Comparison of ENCODE assay signal across 6 cellular contexts in the genomic region with DNA sequence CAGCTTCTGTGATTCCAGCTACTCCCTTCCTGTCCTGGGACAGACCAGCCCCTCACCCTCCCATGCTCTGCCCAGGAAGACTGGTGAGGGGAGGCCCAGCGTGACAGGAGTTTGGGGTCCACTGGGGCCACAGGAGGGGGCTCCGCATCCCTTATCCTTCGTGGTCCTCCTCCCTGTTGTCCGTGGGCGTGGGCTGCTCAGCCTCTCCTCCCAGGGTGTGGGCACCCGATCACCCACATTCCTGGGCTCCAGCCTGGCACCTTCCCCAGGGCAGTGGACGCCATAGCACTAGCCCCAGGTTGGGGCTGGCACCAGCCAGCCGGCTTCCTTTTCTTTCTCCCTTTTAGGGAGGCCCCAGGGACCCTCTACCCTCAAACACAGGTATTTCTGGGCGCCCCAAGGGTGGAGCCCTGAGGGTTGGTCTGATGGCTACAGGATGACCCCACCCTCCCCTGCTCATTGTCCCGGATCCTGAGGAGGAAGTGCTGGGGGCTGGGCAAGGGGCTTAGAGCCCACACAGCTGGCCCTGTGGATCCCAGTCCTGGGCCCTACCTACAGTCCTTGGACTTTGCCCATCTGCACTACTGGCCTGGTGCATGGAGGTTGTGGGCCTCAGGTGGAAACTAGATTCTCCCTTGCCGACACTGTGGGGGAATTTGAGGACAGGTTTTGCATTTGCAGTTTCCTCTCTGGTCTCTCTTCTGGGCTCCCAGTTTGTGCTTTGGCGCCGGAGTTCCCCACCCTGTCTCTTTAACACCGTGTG. TPM values are rescaled to one million over a fixed set of nuclear protein-coding genes. Genes with fewer than 3 reads are reported as not detected.
A peak's percentile ranks its signal among the peaks of the same experiment; 100 is the strongest.
DNase-seq lines count a peak whose midpoint lies in the region; ATAC-seq and TF ChIP-seq lines count a peak whose summit lies in the region.

No MANE protein-coding gene starts in this region.

- H3K27me3 Mint-ChIP-seq in activated T-cell treated with anti-CD3 and anti-CD28 coated beads, Interleukin-2, amount 50 U/mL, for 24 hours = no peaks in the 10 kb centered on the region

- H3K4me1 ChIP-seq in lower lobe of right lung = peaks cover 38% of the 10 kb centered on the region

- H3K36me3 ChIP-seq in lower lobe of right lung = peaks cover 30% of the 10 kb centered on the region

- H3K36me3 Mint-ChIP-seq in activated T-cell treated with anti-CD3 and anti-CD28 coated beads, Interleukin-2, amount 50 U/mL, for 24 hours (ENCODE audit: low read depth) = peaks cover 40% of the 10 kb centered on the region

- peaks cover 23% of the 10 kb centered on the region for H3K4me1 Mint-ChIP-seq in activated T-cell treated with anti-CD3 and anti-CD28 coated beads, Interleukin-2, amount 50 U/mL, for 24 hours (ENCODE audit: low read depth)

- POLR2A ChIA-PET in GM10248 (lab: Yijun Ruan, JAX) = no interaction called here

- peak overlapping the region; percentile 76 for H3K27ac Mint-ChIP-seq in activated T-cell treated with anti-CD3 and anti-CD28 coated beads, Interleukin-2, amount 50 U/mL, for 24 hours

- intact Hi-C loops in lower lobe of right lung (cut with DNase I) = no loop called here

- H3K4me3 ChIP-seq in lower lobe of right lung = peak overlapping the region; percentile 99

- peak overlapping the region; percentile 94 for H3K27ac ChIP-seq in lower lobe of right lung

- TF ChIP-seq CTCF in GM10248 (IDR thresholded peaks at IDR 0.05; ENCODE audit: control extremely low read depth, extremely low read depth, low read depth, missing control alignments) (no peak), lower lobe of right lung (IDR thresholded peaks at IDR 0.05) (no peak)

- ATAC-seq in lower lobe of right lung (peak; percentile 18 to 29), GM19023 (IDR thresholded peaks at IDR 0.05; ENCODE audit: unreplicated experiment) (no peak)

- H3K27me3 ChIP-seq in lower lobe of right lung (ENCODE audit: low read depth) = no peaks in the 10 kb centered on the region

- no peaks in the 10 kb centered on the region for H3K9me3 ChIP-seq in lower lobe of right lung

- DNase-seq in GM10248 (ENCODE audit: extremely low spot score) = peak; percentile 68
- peak; percentile 41 for DNase-seq in activated T-cell treated with anti-CD3 and anti-CD28 coated beads, Interleukin-2, amount 50 U/mL, for 24 hours
- peak; percentile 60 for DNase-seq in lower lobe of right lung
- no peak for DNase-seq in hepatic stellate cell (ENCODE audit: low spot score)
- no peak for DNase-seq in activated CD8-positive, alpha-beta memory T cell treated with anti-CD3 and anti-CD28 coated beads, Interleukin-2, amount 50 U/mL, for 48 hours

- H3K9me3 Mint-ChIP-seq in activated T-cell treated with anti-CD3 and anti-CD28 coated beads, Interleukin-2, amount 50 U/mL, for 24 hours = no peaks in the 10 kb centered on the region

- H3K4me3 Mint-ChIP-seq in activated T-cell treated with anti-CD3 and anti-CD28 coated beads, Interleukin-2, amount 50 U/mL, for 24 hours = peak overlapping the region; percentile 83

- CTCF ChIA-PET in GM10248 (lab: Yijun Ruan, JAX) = interaction anchor here (0.8 to 2.6 kb wide), 3 partner anchors 10 to 32 kb away, joined by 3 to 17 read pairs (median 4); partner anchors contain the start of gene CAMTA2

RNA-seq across cellular contexts. Expression of gene KIF1C, which starts 1.1 kb away (rescaled TPM):
- total RNA-seq in lower lobe of right lung = 182 TPM

RNA-seq across cellular contexts. Expression of gene INCA1, which starts 1.5 kb away (rescaled TPM):
- 1.9 TPM for total RNA-seq in lower lobe of right lung

RNA-seq across cellular contexts. Expression of gene CAMTA2, which starts 11.4 kb away (rescaled TPM):
- total RNA-seq in lower lobe of right lung = 49.9 TPM

RNA-seq across cellular contexts. Expression of gene SPAG7, which starts 31.2 kb away (rescaled TPM):
- total RNA-seq in lower lobe of right lung = 56.3 TPM

RNA-seq across cellular contexts. Expression of gene SLC52A1, which starts 36.4 kb away (rescaled TPM):
- 0.86 TPM for total RNA-seq in lower lobe of right lung

Comparison
In these comparisons a context has a peak if more than half of its experiments do, and no peak if none do; other contexts are left out.
1. DNase-seq: peak in GM10248 (single experiment), activated T-cell treated with anti-CD3 and anti-CD28 coated beads, Interleukin-2, amount 50 U/mL, for 24 hours (single experiment) and lower lobe of right lung (single experiment); none in hepatic stellate cell (single experiment) and activated CD8-positive, alpha-beta memory T cell treated with anti-CD3 and anti-CD28 coated beads, Interleukin-2, amount 50 U/mL, for 48 hours (single experiment).